ENCODE assay signal across 17 cellular contexts in the genomic region with DNA sequence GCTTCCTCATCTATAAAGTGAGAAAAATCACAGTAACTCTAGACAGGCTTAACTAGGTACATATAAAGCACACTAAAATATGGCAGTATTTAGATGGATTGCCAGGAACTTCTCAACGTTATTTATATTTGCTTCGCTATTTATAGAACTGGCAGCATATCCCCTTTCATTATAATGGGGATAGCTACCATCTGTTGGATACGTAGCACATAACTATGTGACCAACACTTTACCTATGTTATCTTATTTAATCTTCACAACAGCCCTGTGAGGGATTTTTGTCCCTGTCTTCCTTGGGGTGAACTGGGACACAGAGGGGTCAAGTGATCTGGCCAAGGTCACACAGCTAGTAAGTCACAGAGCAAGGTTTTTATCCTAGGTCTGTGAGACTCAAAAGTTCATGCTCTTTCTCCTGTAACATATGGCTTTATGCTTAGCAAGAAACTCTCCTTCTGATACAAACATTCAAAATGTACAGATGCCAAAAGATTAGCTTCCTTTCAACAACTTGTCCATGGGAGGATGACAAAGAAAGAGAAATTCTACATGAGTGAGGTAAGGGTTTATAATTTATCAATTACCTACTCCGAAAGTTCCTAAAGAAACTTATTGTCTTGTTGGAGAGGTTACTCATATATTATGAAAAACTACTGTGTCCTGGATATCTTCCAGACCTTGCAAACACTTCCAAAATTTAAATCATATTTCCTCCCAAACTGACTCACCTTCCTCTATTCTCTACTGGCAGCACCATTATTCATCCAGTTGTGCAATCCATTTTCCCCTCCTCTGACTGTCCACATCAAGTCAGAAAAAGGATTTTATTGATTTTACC.
DNase-seq lines count a peak whose midpoint lies in the region; ATAC-seq, FAIRE-seq and TF ChIP-seq lines count a peak whose summit lies in the region.
"Had no signal": no experiment of that assay in that cellular context is flagged by ENCODE, and none has a peak within 500 bp of the region (broad histone marks: within the 10 kb centered on the region; RNA-seq: fewer than 3 reads in every experiment).

No MANE protein-coding gene starts in this region.

- H3K27ac ChIP-seq in SK-N-SH (ENCODE audit: low read depth in 2 of 2, low read length in 1 of 2) = no peak overlapping the region
- no peak overlapping the region for H3K27ac ChIP-seq in endodermal cell (ENCODE audit: low read depth, low read length)
- H3K27ac ChIP-seq: cardiac muscle cell, transverse colon had no signal

- H3K4me3 ChIP-seq in SK-N-SH (ENCODE audit: low read depth in 2 of 2, low read length in 1 of 2) (no peak overlapping the region), fibroblast of villous mesenchyme (ENCODE audit: low read depth, low read length) (no peak overlapping the region), endodermal cell (ENCODE audit: low read length) (no peak overlapping the region)
- H3K4me3 ChIP-seq: cardiac muscle cell, transverse colon had no signal

- FAIRE-seq in urothelium cell line (lab: Jason Lieb, UNC) = no peak
- FAIRE-seq: A204.1, kidney had no signal

- no peaks in the 10 kb centered on the region for H3K79me2 ChIP-seq in SK-N-SH (ENCODE audit: insufficient read depth)

- TF ChIP-seq CTCF in SK-N-SH (IDR thresholded peaks at IDR 0.05) (no peak), fibroblast of villous mesenchyme (IDR thresholded peaks at IDR 0.05; ENCODE audit: insufficient read depth, low read depth, low read length) (no peak), endodermal cell (conservative IDR thresholded peaks at IDR 0.05) (no peak)

- H3K4me3 Mint-ChIP-seq in endodermal cell = no peak overlapping the region
- H3K4me3 Mint-ChIP-seq: activated T-helper 1 cell treated with anti-CD3 and anti-CD28 coated beads, Interleukin-12 subunit alpha, Interleukin-12 subunit beta, Interleukin-2, Interleukin-4 antibody, amounts not matched to agents 30 ng/mL and 10 ng/mL and 1 ng/mL, durations not matched to agents 14 hours and 24 hours and 36 hours; natural killer cell had no signal

- H3K27me3 ChIP-seq in SK-N-SH (ENCODE audit: insufficient read depth) (no peaks in the 10 kb centered on the region), endodermal cell (ENCODE audit: control insufficient read depth, insufficient read depth, low read length, poor library complexity, severe bottlenecking) (no peaks in the 10 kb centered on the region)
- H3K27me3 ChIP-seq: cardiac muscle cell, transverse colon had no signal

- ATAC-seq in SK-N-SH treated with all-trans-retinoic acid at 6 μM for 48 hours = no peak
- ATAC-seq: natural killer cell had no signal

- no peaks in the 10 kb centered on the region for H3K27me3 Mint-ChIP-seq in endodermal cell (ENCODE audit: insufficient read depth)

- H3K9me3 ChIP-seq in SK-N-SH (no peaks in the 10 kb centered on the region), endodermal cell (ENCODE audit: control insufficient read depth, low read length) (peaks cover 30% of the 10 kb centered on the region)
- H3K9me3 ChIP-seq: transverse colon had no signal

- DNase-seq in SK-N-SH = no peak
- peak; percentile 8 for DNase-seq in amniotic stem cell (lab: John Stamatoyannopoulos, UW)
- peak; percentile 37 for DNase-seq in fibroblast of villous mesenchyme (ENCODE audit: low read depth)
- peak; percentile 10 for DNase-seq in urothelium cell line (ENCODE audit: low spot score)
- DNase-seq in medulla oblongata (ENCODE audit: extremely low spot score) = no peak
- DNase-seq in stimulated activated CD4-positive, alpha-beta T cell treated with anti-CD3 and anti-CD28 coated beads, Interleukin-12 subunit alpha, Interleukin-12 subunit beta, amount 100 ng/mL, for 4 hours = no peak
- no peak for DNase-seq in endodermal cell
- DNase-seq: activated CD4-positive, alpha-beta T cell treated with anti-CD3 and anti-CD28 coated beads for 4 hours; erythroblast; kidney; natural killer cell; NCI-H187; transverse colon had no signal

- H2AFZ ChIP-seq in SK-N-SH (ENCODE audit: low read depth) = no peak overlapping the region

- H3K27ac Mint-ChIP-seq in endodermal cell = no peak overlapping the region
- H3K27ac Mint-ChIP-seq: activated T-helper 1 cell treated with anti-CD3 and anti-CD28 coated beads, Interleukin-12 subunit alpha, Interleukin-12 subunit beta, Interleukin-2, Interleukin-4 antibody, amounts not matched to agents 30 ng/mL and 10 ng/mL and 1 ng/mL, durations not matched to agents 14 hours and 24 hours and 36 hours; natural killer cell had no signal

- H3K9ac ChIP-seq in SK-N-SH (no peak overlapping the region), endodermal cell (ENCODE audit: extremely low read depth, low read length, poor library complexity, severe bottlenecking) (no peak overlapping the region)

- WGBS in SK-N-SH (ENCODE audit: low lambda C conversion rate) = 38% methylated on average over 4 of the region's 4 CpGs
- 91 to 100% methylated on average over 2 to 3 of the region's 4 CpGs for WGBS in endodermal cell (ENCODE audit: insufficient coverage in 1 of 2, insufficient read length in 1 of 2), 2 experiments

- POLR2A ChIA-PET in SK-N-SH (lab: Yijun Ruan, JAX) = no interaction called here

- no peaks in the 10 kb centered on the region for H4K20me1 ChIP-seq in SK-N-SH (ENCODE audit: insufficient read depth)

- no peaks in the 10 kb centered on the region for H3K4me1 Mint-ChIP-seq in endodermal cell
- H3K4me1 Mint-ChIP-seq: natural killer cell had no signal

- TF ChIP-seq EP300 in SK-N-SH (IDR thresholded peaks at IDR 0.05; ENCODE audit: borderline replicate concordance in 1 of 2, low read depth in 1 of 2, low read length in 1 of 2) = no peak

- H3F3A ChIP-seq in SK-N-SH (replicated peaks; ENCODE audit: insufficient read depth) = no peaks in the 10 kb centered on the region

- H3K9me3 Mint-ChIP-seq in endodermal cell = peaks cover 10% of the 10 kb centered on the region
- H3K9me3 Mint-ChIP-seq: natural killer cell had no signal

- no peaks in the 10 kb centered on the region for H3K9me2 ChIP-seq in SK-N-SH

- H3K4me1 ChIP-seq in SK-N-SH (ENCODE audit: control insufficient read depth in 1 of 2, insufficient read depth in 2 of 2, low read depth in 1 of 2, low read length in 1 of 2) (no peaks in the 10 kb centered on the region), endodermal cell (ENCODE audit: control insufficient read depth, insufficient read depth, low read length) (no peaks in the 10 kb centered on the region)
- H3K4me1 ChIP-seq: transverse colon had no signal

- H3K36me3 Mint-ChIP-seq in endodermal cell (ENCODE audit: low read depth) = peaks cover 5% of the 10 kb centered on the region
- H3K36me3 Mint-ChIP-seq: natural killer cell had no signal

- no peak for TF ChIP-seq RAD21 in SK-N-SH (IDR thresholded peaks at IDR 0.05; ENCODE audit: low read length)

- no peak overlapping the region for H3K4me2 ChIP-seq in SK-N-SH

- CTCF ChIA-PET in SK-N-SH (lab: Yijun Ruan, JAX) = interaction anchor here (0.6 to 1.1 kb wide), 2 partner anchors 24 to 26 kb away, joined by 3 to 4 read pairs; no protein-coding TSS in a partner anchor

- H3K36me3 ChIP-seq in SK-N-SH (replicated peaks in 1 of 2; ENCODE audit: control insufficient read depth in 1 of 2, insufficient read depth in 2 of 2, low read length in 1 of 2) (no peaks in the 10 kb centered on the region), endodermal cell (ENCODE audit: control insufficient read depth, insufficient read depth, low read length) (no peaks in the 10 kb centered on the region)
- H3K36me3 ChIP-seq: cardiac muscle cell, transverse colon had no signal

TF ChIP-seq in SK-N-SH treated with all-trans-retinoic acid at 6 μM for 48 hours, 23 proteins besides CTCF, POLR2A, EP300 and RAD21:
- TF ChIP-seq RARB (CRISPR knock-in tag; IDR thresholded peaks at IDR 0.05) (no peak), ISL1 (CRISPR knock-in tag; IDR thresholded peaks at IDR 0.05) (peak; percentile 41; the same call in 1 of the 2 replicates), TCF4 (CRISPR knock-in tag; IDR thresholded peaks at IDR 0.05; ENCODE audit: borderline replicate concordance) (no peak)
- TF ChIP-seq, protein P1, sequence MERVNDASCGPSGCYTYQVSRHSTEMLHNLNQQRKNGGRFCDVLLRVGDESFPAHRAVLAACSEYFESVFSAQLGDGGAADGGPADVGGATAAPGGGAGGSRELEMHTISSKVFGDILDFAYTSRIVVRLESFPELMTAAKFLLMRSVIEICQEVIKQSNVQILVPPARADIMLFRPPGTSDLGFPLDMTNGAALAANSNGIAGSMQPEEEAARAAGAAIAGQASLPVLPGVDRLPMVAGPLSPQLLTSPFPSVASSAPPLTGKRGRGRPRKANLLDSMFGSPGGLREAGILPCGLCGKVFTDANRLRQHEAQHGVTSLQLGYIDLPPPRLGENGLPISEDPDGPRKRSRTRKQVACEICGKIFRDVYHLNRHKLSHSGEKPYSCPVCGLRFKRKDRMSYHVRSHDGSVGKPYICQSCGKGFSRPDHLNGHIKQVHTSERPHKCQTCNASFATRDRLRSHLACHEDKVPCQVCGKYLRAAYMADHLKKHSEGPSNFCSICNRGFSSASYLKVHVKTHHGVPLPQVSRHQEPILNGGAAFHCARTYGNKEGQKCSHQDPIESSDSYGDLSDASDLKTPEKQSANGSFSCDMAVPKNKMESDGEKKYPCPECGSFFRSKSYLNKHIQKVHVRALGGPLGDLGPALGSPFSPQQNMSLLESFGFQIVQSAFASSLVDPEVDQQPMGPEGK (CRISPR knock-in tag; IDR thresholded peaks at IDR 0.05; ENCODE audit: borderline replicate concordance) = no peak

TF ChIP-seq in SK-N-SH, 30 proteins besides CTCF, POLR2A, EP300 and RAD21 (continues in another document):
- TF ChIP-seq, protein P2, sequence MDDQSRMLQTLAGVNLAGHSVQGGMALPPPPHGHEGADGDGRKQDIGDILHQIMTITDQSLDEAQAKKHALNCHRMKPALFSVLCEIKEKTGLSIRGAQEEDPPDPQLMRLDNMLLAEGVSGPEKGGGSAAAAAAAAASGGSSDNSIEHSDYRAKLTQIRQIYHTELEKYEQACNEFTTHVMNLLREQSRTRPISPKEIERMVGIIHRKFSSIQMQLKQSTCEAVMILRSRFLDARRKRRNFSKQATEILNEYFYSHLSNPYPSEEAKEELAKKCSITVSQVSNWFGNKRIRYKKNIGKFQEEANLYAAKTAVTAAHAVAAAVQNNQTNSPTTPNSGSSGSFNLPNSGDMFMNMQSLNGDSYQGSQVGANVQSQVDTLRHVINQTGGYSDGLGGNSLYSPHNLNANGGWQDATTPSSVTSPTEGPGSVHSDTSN (IDR thresholded peaks at IDR 0.05) = no peak
- no peak for TF ChIP-seq POLR2AphosphoS5 (IDR thresholded peaks at IDR 0.05; ENCODE audit: low read depth, low read length)

Comparison
In these comparisons a context has a peak if more than half of its experiments do, and no peak if none do; other contexts are left out.
1. DNase-seq: peak in amniotic stem cell (single experiment), fibroblast of villous mesenchyme (single experiment) and urothelium cell line (single experiment); none in SK-N-SH (single experiment), medulla oblongata (single experiment), stimulated activated CD4-positive, alpha-beta T cell treated with anti-CD3 and anti-CD28 coated beads, Interleukin-12 subunit alpha, Interleukin-12 subunit beta, amount 100 ng/mL, for 4 hours (single experiment) and endodermal cell (single experiment).